Comparison of ENCODE assay signal across 8 cellular contexts in genomic region chr1:150268706-150269403, GRCh38. TPM values are rescaled to one million over a fixed set of nuclear protein-coding genes. Genes with fewer than 3 reads are reported as not detected.
DNase-seq lines count a peak whose midpoint lies in the region; ATAC-seq and TF ChIP-seq lines count a peak whose summit lies in the region.

TSS of gene APH1A (minus strand) at chr1:150269016. CDS start at chr1:150268810, 206 bp downstream.

- H3K36me3 ChIP-seq in adrenal gland (replicated peaks in 1 of 2) (peaks cover 0 to 34% of the 10 kb centered on the region in 2 donors), heart left ventricle (peaks cover 0 to 37% (median 35%) of the 10 kb centered on the region in 9 donors)

- H3K4me3 Mint-ChIP-seq in type B pancreatic cell, result peak within 1 kb of the TSS; percentile 96

- ATAC-seq in HG02884 (IDR thresholded peaks at IDR 0.05; ENCODE audit: unreplicated experiment), result peak; percentile 87
- peak; percentile 97 to 99 (median 98) for ATAC-seq in heart left ventricle

- no peaks in the 10 kb centered on the region for H3K9me3 Mint-ChIP-seq in type B pancreatic cell

- DNase-seq in NCI-H1694 (lab: John Stamatoyannopoulos, UW) (peak; percentile 99), adrenal gland (peak; percentile 97 to 99 (median 98)), heart left ventricle (peak; percentile 97 to 99 (median 98)), posterior cingulate gyrus (peak; percentile 95 to 100 (median 98)), type B pancreatic cell (ENCODE audit: extremely low spot score, unreplicated experiment) (peak; percentile 96)

- peak; percentile 70 for TF ChIP-seq POLR2A in GM15510 (IDR thresholded peaks at IDR 0.05; ENCODE audit: borderline replicate concordance, extremely low read depth, insufficient read length)
- TF ChIP-seq POLR2A in adrenal gland (IDR thresholded peaks at IDR 0.05), result peak in 1 of 2 donors; percentile 79
- TF ChIP-seq POLR2A in heart left ventricle (IDR thresholded peaks at IDR 0.05), result peak in 1 of 2 donors; percentile 58

- no peaks in the 10 kb centered on the region for H3K27me3 Mint-ChIP-seq in type B pancreatic cell

- peaks cover 13% of the 10 kb centered on the region for H3K36me3 Mint-ChIP-seq in type B pancreatic cell

- H3K4me3 ChIP-seq in adrenal gland (peak within 1 kb of the TSS; percentile 76 to 97 (median 94)), heart left ventricle (peak within 1 kb of the TSS; percentile 67 to 99 (median 92))

- TF ChIP-seq CTCF in adrenal gland (IDR thresholded peaks at IDR 0.05), result no peak
- no peak for TF ChIP-seq CTCF in heart left ventricle (IDR thresholded peaks at IDR 0.05)
- no peak for TF ChIP-seq CTCF in type B pancreatic cell (conservative IDR thresholded peaks at IDR 0.05)

- H3K9me3 ChIP-seq in adrenal gland (replicated peaks in 1 of 3) (no peaks in the 10 kb centered on the region), heart left ventricle (no peaks in the 10 kb centered on the region)

- WGBS in adrenal gland, 4 donors, result 0 to 1% (median 1%) methylated on average over 13 to 49 of the region's 49 CpGs
- 0 to 1% (median 1%) methylated on average over 25 to 49 of the region's 49 CpGs for WGBS in heart left ventricle, 4 donors

- H3K4me1 ChIP-seq in adrenal gland (replicated peaks in 1 of 2) (peaks cover 16 to 18% of the 10 kb centered on the region in 2 donors), heart left ventricle (peaks cover 0 to 49% (median 26%) of the 10 kb centered on the region in 12 donors)

- H3K4me1 Mint-ChIP-seq in type B pancreatic cell (ENCODE audit: unreplicated experiment), result peaks cover 36% of the 10 kb centered on the region

- intact Hi-C loops in T-helper 1 cell treated with Interleukin-12 subunit alpha and Interleukin-12 subunit beta and Interleukin-4 antibody, amounts not matched to agents 30 ng/mL and 1 ng/mL, for 36 hours (cut with micrococcal nuclease), result loop anchor here (1.0 to 2.0 kb wide), 14 partner anchors 13 to 1130 kb away; partner anchors contain the start of genes ANP32E, BOLA1, CIART and ENSA
- intact Hi-C loops in adrenal gland (cut with DNase I) (no loop called here), heart left ventricle (cut with DNase I) (no loop called here), posterior cingulate gyrus (cut with DNase I) (no loop called here)

- H3K27ac ChIP-seq in adrenal gland, result peak within 1 kb of the TSS; percentile 92 to 98 (median 95)
- peak within 1 kb of the TSS; percentile 86 to 99 (median 96) for H3K27ac ChIP-seq in heart left ventricle

- no peaks in the 10 kb centered on the region for H3K27me3 ChIP-seq in adrenal gland
- no peaks in the 10 kb centered on the region for H3K27me3 ChIP-seq in heart left ventricle

- peak within 1 kb of the TSS; percentile 91 for H3K27ac Mint-ChIP-seq in type B pancreatic cell

RNA-seq across cellular contexts. Expression of gene APH1A, which starts in this region (rescaled TPM):
- 146 TPM in 2 replicates for total RNA-seq in T-helper 1 cell treated with Interleukin-12 subunit alpha and Interleukin-12 subunit beta and Interleukin-4 antibody, amounts not matched to agents 30 ng/mL and 1 ng/mL, for 36 hours
- total RNA-seq in adrenal gland, result 100 to 1,000 TPM; 102 to 179 (median 140) TPM
- polyA plus RNA-seq in adrenal gland, result 10 to 100 TPM; 59.4 to 96.6 (median 88.2) TPM
- 100 to 1,000 TPM in 1 of 9 donors, 10 to 100 TPM in 8; 50.1 to 102 (median 59.8) TPM for total RNA-seq in heart left ventricle
- 10 to 100 TPM; 53.9 to 97.8 TPM for polyA plus RNA-seq in heart left ventricle
- 148 and 174 TPM in 2 replicates for total RNA-seq in type B pancreatic cell (ENCODE audit: low replicate concordance)

Comparison
In these comparisons a context has a peak if more than half of its experiments do, and no peak if none do; other contexts are left out.
1. Peak in every context shown above with its lines: DNase-seq, ATAC-seq, H3K4me3 ChIP-seq and H3K27ac ChIP-seq.